In genomic region chr5:173745123-173745522, GRCh38 we compare ENCODE assay signal across 11 cellular contexts.
DNase-seq lines count a peak whose midpoint lies in the region; ATAC-seq and TF ChIP-seq lines count a peak whose summit lies in the region.
"Had no signal": no experiment of that assay in that cellular context is flagged by ENCODE, and none has a peak within 500 bp of the region (broad histone marks: within the 10 kb centered on the region; RNA-seq: fewer than 3 reads in every experiment).

No MANE protein-coding gene starts in this region.

- no peaks in the 10 kb centered on the region for H3K27me3 Mint-ChIP-seq in stimulated activated memory B cell treated with anti-CD40 and anti-IgM and Interleukin-4, amounts not matched to agents 10 μg/mL and 1 μg/mL and 100 μg/mL, for 72 hours
- H3K27me3 Mint-ChIP-seq: stimulated activated naive CD8-positive, alpha-beta T cell treated with anti-CD3 and anti-CD28 coated beads, Interleukin-15, Interleukin-2, amounts not matched to agents 100 ng/mL and 50 ng/mL, for 24 hours had no signal

- TF ChIP-seq CTCF in PC-3 (conservative IDR thresholded peaks at IDR 0.05; ENCODE audit: low read depth, low read length) = no peak

- H3K4me3 ChIP-seq in PC-3 (ENCODE audit: low read length) = peak overlapping the region; percentile 33
- H3K4me3 ChIP-seq: K562 had no signal

- H3K9me3 ChIP-seq in PC-3 (ENCODE audit: low read length) = no peaks in the 10 kb centered on the region

- H3K79me2 ChIP-seq in PC-3 (ENCODE audit: low read length) = no peaks in the 10 kb centered on the region

- no peak overlapping the region for H3K27ac ChIP-seq in PC-3 (ENCODE audit: low read length)

- no peaks in the 10 kb centered on the region for H3K36me3 ChIP-seq in PC-3 (ENCODE audit: low read depth, low read length)

- POLR2A ChIA-PET in PC-3 (lab: Charles Lee; ENCODE audit: unreplicated experiment) = interaction anchor here (1.1 kb wide), 1 partner anchor 19 kb away, joined by 3 read pairs; no protein-coding TSS in a partner anchor

- BruUV-seq in PC-3 (replicated peaks; lab: Mats Ljungman, UMichigan) = no TSS peak

- ATAC-seq in HG03097 (IDR thresholded peaks at IDR 0.05; ENCODE audit: low FRiP score, unreplicated experiment) (peak; percentile 55), PC-3 (no peak), HG02970 (IDR thresholded peaks at IDR 0.05; ENCODE audit: low FRiP score, unreplicated experiment) (no peak)
- peak; percentile 92 for ATAC-seq in stimulated activated memory B cell treated with anti-CD40 and anti-IgM and Interleukin-4, amounts not matched to agents 10 μg/mL and 1 μg/mL and 100 μg/mL, for 72 hours
- ATAC-seq: K562 had no signal

- H4K20me1 ChIP-seq in PC-3 (ENCODE audit: low read length) = no peaks in the 10 kb centered on the region

- CTCF ChIA-PET in PC-3 (lab: Charles Lee) = no interaction called here

- no peak overlapping the region for H2AFZ ChIP-seq in PC-3 (ENCODE audit: low read length)

- no peaks in the 10 kb centered on the region for H3K27me3 ChIP-seq in PC-3 (ENCODE audit: low read length)

- H3F3A ChIP-seq in PC-3 (ENCODE audit: low read length, unreplicated experiment) = no peaks in the 10 kb centered on the region

- H3K9ac ChIP-seq in PC-3 (ENCODE audit: low read length) = no peak overlapping the region

- DNase-seq in NCI-H748 (lab: John Stamatoyannopoulos, UW; ENCODE audit: unreplicated experiment) = peak; percentile 81
- no peak for DNase-seq in NCI-H748 treated with DMSO at 0.1 percent for 48 hours (lab: John Stamatoyannopoulos, UW)
- no peak for DNase-seq in PC-3
- DNase-seq in NCI-H1048 (lab: John Stamatoyannopoulos, UW) = no peak
- no peak for DNase-seq in stimulated activated CD4-positive, alpha-beta T cell treated with anti-CD3 and anti-CD28 coated beads, Interleukin-15, amount 100 ng/mL, for 24 hours
- DNase-seq: activated CD8-positive, alpha-beta memory T cell treated with anti-CD3 and anti-CD28 coated beads, Interleukin-2, amount 50 U/mL, for 4 hours had no signal

- peaks cover 17% of the 10 kb centered on the region for H3K4me1 ChIP-seq in PC-3 (ENCODE audit: insufficient read depth, low read length)

- H3K4me2 ChIP-seq in PC-3 (ENCODE audit: low read length) = peak overlapping the region; percentile 61

- H3K9me3 Mint-ChIP-seq in stimulated activated memory B cell treated with anti-CD40 and anti-IgM and Interleukin-4, amounts not matched to agents 10 μg/mL and 1 μg/mL and 100 μg/mL, for 72 hours = no peaks in the 10 kb centered on the region
- H3K9me3 Mint-ChIP-seq: stimulated activated naive CD8-positive, alpha-beta T cell treated with anti-CD3 and anti-CD28 coated beads, Interleukin-15, Interleukin-2, amounts not matched to agents 100 ng/mL and 50 ng/mL, for 24 hours had no signal

- H3K36me3 Mint-ChIP-seq in stimulated activated memory B cell treated with anti-CD40 and anti-IgM and Interleukin-4, amounts not matched to agents 10 μg/mL and 1 μg/mL and 100 μg/mL, for 72 hours = no peaks in the 10 kb centered on the region

- no peaks in the 10 kb centered on the region for H3K9me2 ChIP-seq in PC-3 (replicated peaks; ENCODE audit: low read length)

- no peak overlapping the region for H3K4me3 Mint-ChIP-seq in stimulated activated memory B cell treated with anti-CD40 and anti-IgM and Interleukin-4, amounts not matched to agents 10 μg/mL and 1 μg/mL and 100 μg/mL, for 72 hours
- H3K4me3 Mint-ChIP-seq: stimulated activated naive CD8-positive, alpha-beta T cell treated with anti-CD3 and anti-CD28 coated beads, Interleukin-15, Interleukin-2, amounts not matched to agents 100 ng/mL and 50 ng/mL, for 24 hours had no signal

- intact Hi-C loops in PC-3 (cut with micrococcal nuclease) = no loop called here

- H3K27ac Mint-ChIP-seq in stimulated activated memory B cell treated with anti-CD40 and anti-IgM and Interleukin-4, amounts not matched to agents 10 μg/mL and 1 μg/mL and 100 μg/mL, for 72 hours = peak overlapping the region; percentile 76
- H3K27ac Mint-ChIP-seq: stimulated activated naive CD8-positive, alpha-beta T cell treated with anti-CD3 and anti-CD28 coated beads, Interleukin-15, Interleukin-2, amounts not matched to agents 100 ng/mL and 50 ng/mL, for 24 hours had no signal

- peaks cover 55% of the 10 kb centered on the region for H3K4me1 Mint-ChIP-seq in stimulated activated memory B cell treated with anti-CD40 and anti-IgM and Interleukin-4, amounts not matched to agents 10 μg/mL and 1 μg/mL and 100 μg/mL, for 72 hours

Comparison
In these comparisons a context has a peak if more than half of its experiments do, and no peak if none do; other contexts are left out.
1. ATAC-seq: peak in HG03097 (single experiment) and stimulated activated memory B cell treated with anti-CD40 and anti-IgM and Interleukin-4, amounts not matched to agents 10 μg/mL and 1 μg/mL and 100 μg/mL, for 72 hours (single experiment); none in PC-3 (single experiment) and HG02970 (single experiment).